ENCODE assay signal across 8 cellular contexts in the genomic region with DNA sequence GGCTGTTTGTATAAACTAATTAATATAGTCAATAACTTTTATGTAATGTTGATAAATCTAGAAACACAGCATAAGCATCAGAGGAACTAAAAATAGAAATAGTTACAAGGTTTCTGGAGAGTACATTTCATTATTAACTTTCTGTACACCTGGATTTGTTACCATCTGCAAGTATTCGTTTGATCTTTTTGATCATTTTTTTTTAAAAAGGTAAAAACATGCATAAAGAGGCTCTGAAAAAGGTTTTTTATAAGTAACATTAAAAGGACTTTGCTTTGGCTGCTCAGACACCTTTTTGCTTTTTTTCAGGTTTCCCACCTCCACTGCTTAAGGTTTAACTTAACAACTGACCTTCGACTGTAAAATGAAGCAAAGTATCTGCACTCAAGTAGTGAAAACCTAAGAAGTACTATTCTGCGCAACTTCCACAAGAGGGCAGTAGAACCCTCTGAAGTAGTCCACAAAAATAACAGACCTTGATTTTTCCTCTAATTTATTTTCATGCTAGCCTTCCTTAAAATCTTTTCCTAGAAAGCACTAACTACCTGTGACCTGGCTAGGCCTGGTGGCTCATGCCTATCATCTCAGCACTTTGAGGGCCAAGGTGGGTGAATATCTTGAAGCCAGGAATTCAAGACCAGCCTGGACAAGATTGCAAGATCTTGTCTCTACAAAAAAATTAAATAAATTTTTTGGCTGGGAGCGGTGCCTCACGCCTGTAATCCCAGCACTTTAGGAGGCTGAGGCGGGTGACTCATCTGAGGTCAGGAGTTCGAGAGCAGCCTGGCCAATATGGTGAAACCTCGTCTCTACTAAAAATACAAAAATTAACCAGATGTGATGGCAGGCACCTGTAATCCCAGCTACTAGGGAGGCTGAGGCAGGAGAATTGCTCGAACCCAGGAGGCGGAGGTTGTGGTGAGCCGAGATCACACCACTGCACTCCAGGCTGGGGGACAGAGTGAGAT. TPM values are rescaled to one million over a fixed set of nuclear protein-coding genes. Genes with fewer than 3 reads are reported as not detected.
DNase-seq lines count a peak whose midpoint lies in the region; ATAC-seq and TF ChIP-seq lines count a peak whose summit lies in the region.
"Not testable (repeated sequence)": the region's sequence is repeated elsewhere in the genome, so short reads cannot be mapped to it uniquely, and the experiment has no call there.

No MANE protein-coding gene starts in this region.

- not testable (repeated sequence) for H3K27me3 Mint-ChIP-seq in CD4-positive, alpha-beta memory T cell; naive thymus-derived CD4-positive, alpha-beta T cell

- CTCF ChIA-PET in CD4-positive, alpha-beta memory T cell (lab: Charles Lee; ENCODE audit: partially characterized antibody), result interaction anchor here (1.3 to 2.5 kb wide), 4 partner anchors 37 to 627 kb away, joined by 4 to 13 read pairs (median 8); no protein-coding TSS in a partner anchor
- CTCF ChIA-PET in naive thymus-derived CD4-positive, alpha-beta T cell (lab: Charles Lee), result interaction anchor here (0.6 to 1.3 kb wide), 2 partner anchors 78 to 91 kb away, joined by 3 to 4 read pairs; no protein-coding TSS in a partner anchor

- H3K36me3 ChIP-seq in CD4-positive, alpha-beta memory T cell (ENCODE audit: insufficient read depth, low read length); colonic mucosa; cardiac muscle cell; naive thymus-derived CD4-positive, alpha-beta T cell (ENCODE audit: control insufficient read depth in 2 of 3, insufficient read depth in 3 of 3, low read length in 3 of 3); tibial nerve: not testable (repeated sequence)

- TF ChIP-seq EP300 in tibial nerve (IDR thresholded peaks at IDR 0.05), result not testable (repeated sequence)

- H3K9me3 Mint-ChIP-seq in CD4-positive, alpha-beta memory T cell; naive thymus-derived CD4-positive, alpha-beta T cell: not testable (repeated sequence)

- H3K9me3 ChIP-seq in CD4-positive, alpha-beta memory T cell (ENCODE audit: control insufficient read depth in 1 of 2, low read length in 2 of 2); colonic mucosa; cardiac muscle cell (ENCODE audit: low read depth); naive thymus-derived CD4-positive, alpha-beta T cell (ENCODE audit: control insufficient read depth in 2 of 3, low read length in 3 of 3); tibial nerve: not testable (repeated sequence)

- H3K27me3 ChIP-seq in CD4-positive, alpha-beta memory T cell (ENCODE audit: insufficient read depth, low read length); colonic mucosa; cardiac muscle cell; naive thymus-derived CD4-positive, alpha-beta T cell (ENCODE audit: control insufficient read depth in 2 of 2, insufficient read depth in 2 of 2, low read length in 2 of 2); tibial nerve: not testable (repeated sequence)

- DNase-seq in CD4-positive, alpha-beta memory T cell, result peak in 4 of 5 donors; percentile 32 to 45 (median 37)
- DNase-seq in HCEC 1CT (peak; percentile 51), NCI-H146 (lab: John Stamatoyannopoulos, UW) (peak; percentile 3), SW480 (ENCODE audit: low spot score) (peak; percentile 33), cardiac muscle cell (ENCODE audit: low read depth in 1 of 2, low spot score in 1 of 2) (peak in 1 of 2 donors; percentile 51)
- DNase-seq in colonic mucosa; tibial nerve (ENCODE audit: low spot score in 2 of 2): not testable (repeated sequence)
- DNase-seq in naive thymus-derived CD4-positive, alpha-beta T cell, result peak in 5 of 9 donors; percentile 21 to 41 (median 37)

- not testable (repeated sequence) for H3K4me1 ChIP-seq in CD4-positive, alpha-beta memory T cell (ENCODE audit: insufficient read depth, low read length); colonic mucosa; cardiac muscle cell (ENCODE audit: low read depth); naive thymus-derived CD4-positive, alpha-beta T cell (ENCODE audit: control insufficient read depth in 2 of 2, insufficient read depth in 2 of 2, low read length in 2 of 2)
- H3K4me1 ChIP-seq in tibial nerve, result peaks cover 0 to 13% (median 5%) of the 10 kb centered on the region in 4 donors

- H3K27ac Mint-ChIP-seq in CD4-positive, alpha-beta memory T cell, result peak overlapping the region in 1 of 7 donors; percentile 37
- peak overlapping the region in 3 of 9 donors; percentile 31 to 43 (median 41) for H3K27ac Mint-ChIP-seq in naive thymus-derived CD4-positive, alpha-beta T cell

- H3K4me3 Mint-ChIP-seq in CD4-positive, alpha-beta memory T cell; naive thymus-derived CD4-positive, alpha-beta T cell: not testable (repeated sequence)

- not testable (repeated sequence) for H3K9ac ChIP-seq in colonic mucosa (ENCODE audit: low read depth in 2 of 2, low read length in 2 of 2)

- intact Hi-C loops in CD4-positive, alpha-beta memory T cell (cut with micrococcal nuclease); colonic mucosa (cut with DNase I); naive thymus-derived CD4-positive, alpha-beta T cell (cut with micrococcal nuclease): not testable (repeated sequence)

- not testable (repeated sequence) for H3K36me3 Mint-ChIP-seq in CD4-positive, alpha-beta memory T cell
- peaks cover 1 to 11% (median 2%) of the 10 kb centered on the region in 5 donors for H3K36me3 Mint-ChIP-seq in naive thymus-derived CD4-positive, alpha-beta T cell

- not testable (repeated sequence) for TF ChIP-seq POLR2A in tibial nerve (IDR thresholded peaks at IDR 0.05)

- H3K4me1 Mint-ChIP-seq in CD4-positive, alpha-beta memory T cell, result peaks cover 6 to 31% (median 16%) of the 10 kb centered on the region in 4 donors
- H3K4me1 Mint-ChIP-seq in naive thymus-derived CD4-positive, alpha-beta T cell, result peaks cover 5 to 33% (median 20%) of the 10 kb centered on the region in 7 donors

- not testable (repeated sequence) for ATAC-seq in naive thymus-derived CD4-positive, alpha-beta T cell

- TF ChIP-seq CTCF in colonic mucosa (IDR thresholded peaks at IDR 0.05) (peak; percentile 35), cardiac muscle cell (IDR thresholded peaks at IDR 0.05; ENCODE audit: low read depth, low read length) (peak; percentile 11), tibial nerve (IDR thresholded peaks at IDR 0.05) (peak in 3 of 5 experiments; percentile 30 to 49 (median 32))

- POLR2A ChIA-PET in CD4-positive, alpha-beta memory T cell (lab: Charles Lee; ENCODE audit: partially characterized antibody); naive thymus-derived CD4-positive, alpha-beta T cell (lab: Charles Lee): not testable (repeated sequence)

- not testable (repeated sequence) for H3K27ac ChIP-seq in CD4-positive, alpha-beta memory T cell (ENCODE audit: low read depth, low read length); colonic mucosa; cardiac muscle cell; naive thymus-derived CD4-positive, alpha-beta T cell (ENCODE audit: low read depth, low read length)
- peak overlapping the region in 1 of 4 donors; percentile 24 for H3K27ac ChIP-seq in tibial nerve

- 49 to 54% methylated on average over 11 of the region's 11 CpGs for WGBS in tibial nerve, 2 donors

- not testable (repeated sequence) for H3K4me3 ChIP-seq in CD4-positive, alpha-beta memory T cell (ENCODE audit: low read length in 2 of 2); colonic mucosa; cardiac muscle cell; naive thymus-derived CD4-positive, alpha-beta T cell (ENCODE audit: low read length); tibial nerve

RNA-seq across cellular contexts. Expression of a gene that starts 4.0 kb away (rescaled TPM):
- 1 to 10 TPM; 7.7 to 8.4 TPM for total RNA-seq in CD4-positive, alpha-beta memory T cell
- 1 to 10 TPM in 1 of 2 donors, under 1 TPM in 1; 0.30 to 2.3 TPM for polyA plus RNA-seq in CD4-positive, alpha-beta memory T cell
- total RNA-seq in colonic mucosa (1 to 10 TPM; 1.9 to 8.9 TPM), cardiac muscle cell (2.4 and 2.9 TPM in 2 replicates), tibial nerve (1 to 10 TPM; 2.4 to 7.1 (median 6.1) TPM)
- 3.2 and 3.3 TPM in 2 replicates for polyA plus RNA-seq in cardiac muscle cell
- total RNA-seq in naive thymus-derived CD4-positive, alpha-beta T cell, result 1 to 10 TPM; 4.3 to 8.2 (median 6.3) TPM
- polyA plus RNA-seq in naive thymus-derived CD4-positive, alpha-beta T cell, result 1 to 10 TPM; 1.2 to 2.8 TPM
